Comparison of ENCODE assay signal across 16 cellular contexts in genomic region chr10:34294137-34294536, GRCh38.
DNase-seq lines count a peak whose midpoint lies in the region; ATAC-seq and TF ChIP-seq lines count a peak whose summit lies in the region.
"Had no signal": no experiment of that assay in that cellular context is flagged by ENCODE, and none has a peak within 500 bp of the region (broad histone marks: within the 10 kb centered on the region; RNA-seq: fewer than 3 reads in every experiment).

No MANE protein-coding gene starts in this region.

- peaks cover 43% of the 10 kb centered on the region for H3K4me1 ChIP-seq in SJSA1 (replicated peaks)
- H3K4me1 ChIP-seq in uterus = no peaks in the 10 kb centered on the region

- no peak overlapping the region for H3K4me3 Mint-ChIP-seq in activated naive CD4-positive, alpha-beta T cell treated with anti-CD3 and anti-CD28 coated beads for 36 hours
- H3K4me3 Mint-ChIP-seq in glutamatergic neuron (ENCODE audit: unreplicated experiment) (no peak overlapping the region), T-cell (no peak overlapping the region)
- H3K4me3 Mint-ChIP-seq: CD8-positive, alpha-beta T cell; IgD-negative memory B cell had no signal

- POLR2A ChIA-PET in T-cell (lab: Charles Lee) = no interaction called here

- intact Hi-C loops in activated naive CD4-positive, alpha-beta T cell treated with anti-CD3 and anti-CD28 coated beads for 36 hours (cut with micrococcal nuclease) = loop anchor here (1.0 to 10.0 kb wide), 5 partner anchors 12 to 1048 kb away; no protein-coding TSS in a partner anchor
- intact Hi-C loops in uterus (cut with DNase I; ENCODE audit: low total_unique reads) = no loop called here

- H3K27ac ChIP-seq in SJSA1 = peak overlapping the region; percentile 57
- H3K27ac ChIP-seq in uterus = no peak overlapping the region
- H3K27ac ChIP-seq: BLaER1 treated with 17β-estradiol and CSF1 and Interleukin-3, amounts not matched to agents 10 nM and 100 nM; PC-9; RWPE1 had no signal

- H3K4me3 ChIP-seq in SJSA1 = no peak overlapping the region
- H3K4me3 ChIP-seq in uterus = no peak overlapping the region
- H3K4me3 ChIP-seq: BLaER1 treated with 17β-estradiol and CSF1 and Interleukin-3, amounts not matched to agents 10 nM and 100 nM; MG63; PC-9 had no signal

- DNase-seq in activated naive CD4-positive, alpha-beta T cell treated with anti-CD3 and anti-CD28 coated beads for 36 hours = no peak
- no peak for DNase-seq in activated naive CD4-positive, alpha-beta T cell treated with Interleukin-2 at 50 U/mL for 16 hours
- DNase-seq in SJSA1 (ENCODE audit: low read depth in 1 of 2, low spot score in 2 of 2) (no peak), glutamatergic neuron (no peak), T-cell (no peak), uterus (no peak)
- DNase-seq in NK-92 treated with Interleukin-12 subunit alpha and Interleukin-12 subunit beta, amount 100 ng/mL, for 24 hours (lab: John Stamatoyannopoulos, UW) = no peak
- DNase-seq: Calu3; CD8-positive, alpha-beta T cell; Karpas-422; MG63; NCI-H1048; PC-9 had no signal

- no peak for TF ChIP-seq CTCF in glutamatergic neuron (IDR thresholded peaks at IDR 0.05; ENCODE audit: partially characterized antibody, unreplicated experiment)
- TF ChIP-seq CTCF in uterus (IDR thresholded peaks at IDR 0.05) = no peak

- H3K36me3 ChIP-seq in SJSA1 = no peaks in the 10 kb centered on the region
- no peaks in the 10 kb centered on the region for H3K36me3 ChIP-seq in uterus
- H3K36me3 ChIP-seq: BLaER1 treated with 17β-estradiol and CSF1 and Interleukin-3, amounts not matched to agents 10 nM and 100 nM; MG63 had no signal

- H3K27me3 Mint-ChIP-seq in activated naive CD4-positive, alpha-beta T cell treated with anti-CD3 and anti-CD28 coated beads for 36 hours (ENCODE audit: low read depth) = peaks cover 24% of the 10 kb centered on the region
- H3K27me3 Mint-ChIP-seq in glutamatergic neuron (ENCODE audit: unreplicated experiment) (no peaks in the 10 kb centered on the region), T-cell (peaks cover 5 to 16% of the 10 kb centered on the region in 2 donors)
- H3K27me3 Mint-ChIP-seq: IgD-negative memory B cell had no signal

- peak overlapping the region; percentile 28 for H3K27ac Mint-ChIP-seq in activated naive CD4-positive, alpha-beta T cell treated with anti-CD3 and anti-CD28 coated beads for 36 hours
- H3K27ac Mint-ChIP-seq in glutamatergic neuron (ENCODE audit: unreplicated experiment) = peak overlapping the region; percentile 26
- H3K27ac Mint-ChIP-seq in T-cell = no peak overlapping the region
- H3K27ac Mint-ChIP-seq: CD8-positive, alpha-beta T cell; IgD-negative memory B cell had no signal

- H3K27me3 ChIP-seq in SJSA1 (replicated peaks) (no peaks in the 10 kb centered on the region), uterus (no peaks in the 10 kb centered on the region)
- H3K27me3 ChIP-seq: BLaER1 treated with 17β-estradiol and CSF1 and Interleukin-3, amounts not matched to agents 10 nM and 100 nM; MG63 had no signal

- no peaks in the 10 kb centered on the region for H3K9me3 Mint-ChIP-seq in activated naive CD4-positive, alpha-beta T cell treated with anti-CD3 and anti-CD28 coated beads for 36 hours
- H3K9me3 Mint-ChIP-seq in glutamatergic neuron (ENCODE audit: unreplicated experiment) = peaks cover 2% of the 10 kb centered on the region
- no peaks in the 10 kb centered on the region for H3K9me3 Mint-ChIP-seq in T-cell
- H3K9me3 Mint-ChIP-seq: CD8-positive, alpha-beta T cell had no signal

- peaks cover 35% of the 10 kb centered on the region for H3K4me1 Mint-ChIP-seq in activated naive CD4-positive, alpha-beta T cell treated with anti-CD3 and anti-CD28 coated beads for 36 hours (ENCODE audit: low read depth)
- peaks cover 40% of the 10 kb centered on the region for H3K4me1 Mint-ChIP-seq in glutamatergic neuron (ENCODE audit: low read depth, unreplicated experiment)
- H3K4me1 Mint-ChIP-seq in T-cell = peaks cover 0 to 7% (median 0%) of the 10 kb centered on the region in 3 donors
- H3K4me1 Mint-ChIP-seq: IgD-negative memory B cell had no signal

- no peak for TF ChIP-seq POLR2A in uterus (IDR thresholded peaks at IDR 0.05)

- H3K36me3 Mint-ChIP-seq in activated naive CD4-positive, alpha-beta T cell treated with anti-CD3 and anti-CD28 coated beads for 36 hours (ENCODE audit: low read depth) = no peaks in the 10 kb centered on the region
- H3K36me3 Mint-ChIP-seq in glutamatergic neuron (ENCODE audit: unreplicated experiment) (no peaks in the 10 kb centered on the region), T-cell (no peaks in the 10 kb centered on the region)
- H3K36me3 Mint-ChIP-seq: CD8-positive, alpha-beta T cell; IgD-negative memory B cell had no signal

- H3K9me3 ChIP-seq in SJSA1 (replicated peaks) = no peaks in the 10 kb centered on the region
- H3K9me3 ChIP-seq in uterus = no peaks in the 10 kb centered on the region
- H3K9me3 ChIP-seq: BLaER1 treated with 17β-estradiol and CSF1 and Interleukin-3, amounts not matched to agents 10 nM and 100 nM; MG63 had no signal

- ATAC-seq in T-cell (replicated peaks in 1 of 4) = no peak
- ATAC-seq: CD8-positive, alpha-beta T cell had no signal

- CTCF ChIA-PET in activated naive CD4-positive, alpha-beta T cell treated with anti-CD3 and anti-CD28 coated beads for 36 hours (lab: Charles Lee) = interaction anchor here (0.6 kb wide), 1 partner anchor 518 kb away, joined by 3 read pairs; no protein-coding TSS in a partner anchor
- CTCF ChIA-PET in T-cell (lab: Charles Lee) = no interaction called here

Comparison
In these comparisons a context has a peak if more than half of its experiments do, and no peak if none do; other contexts are left out.
1. H3K27ac Mint-ChIP-seq: peak in activated naive CD4-positive, alpha-beta T cell treated with anti-CD3 and anti-CD28 coated beads for 36 hours (single experiment) and glutamatergic neuron (single experiment); none in T-cell (0 of 2).